Comparison of ENCODE assay signal across 1 cellular context in genomic region chr1:216883518-216883917, GRCh38.
TF ChIP-seq lines count a peak whose summit lies in the region.

No MANE protein-coding gene starts in this region.

TF ChIP-seq in WTC11, 78 proteins besides CTCF, POLR2A, EP300 and RAD21 (continued from another document):
- TF ChIP-seq FOXP4 (CRISPR knock-in tag; IDR thresholded peaks at IDR 0.05) (no peak), FOXK1 (CRISPR knock-in tag; IDR thresholded peaks at IDR 0.05) (no peak), GRHL2 (CRISPR knock-in tag; IDR thresholded peaks at IDR 0.05; ENCODE audit: insufficient replicate concordance, severe bottlenecking) (no peak), NFYB (CRISPR knock-in tag; conservative IDR thresholded peaks at IDR 0.05; ENCODE audit: low read depth) (no peak)
- TF ChIP-seq, protein P1, sequence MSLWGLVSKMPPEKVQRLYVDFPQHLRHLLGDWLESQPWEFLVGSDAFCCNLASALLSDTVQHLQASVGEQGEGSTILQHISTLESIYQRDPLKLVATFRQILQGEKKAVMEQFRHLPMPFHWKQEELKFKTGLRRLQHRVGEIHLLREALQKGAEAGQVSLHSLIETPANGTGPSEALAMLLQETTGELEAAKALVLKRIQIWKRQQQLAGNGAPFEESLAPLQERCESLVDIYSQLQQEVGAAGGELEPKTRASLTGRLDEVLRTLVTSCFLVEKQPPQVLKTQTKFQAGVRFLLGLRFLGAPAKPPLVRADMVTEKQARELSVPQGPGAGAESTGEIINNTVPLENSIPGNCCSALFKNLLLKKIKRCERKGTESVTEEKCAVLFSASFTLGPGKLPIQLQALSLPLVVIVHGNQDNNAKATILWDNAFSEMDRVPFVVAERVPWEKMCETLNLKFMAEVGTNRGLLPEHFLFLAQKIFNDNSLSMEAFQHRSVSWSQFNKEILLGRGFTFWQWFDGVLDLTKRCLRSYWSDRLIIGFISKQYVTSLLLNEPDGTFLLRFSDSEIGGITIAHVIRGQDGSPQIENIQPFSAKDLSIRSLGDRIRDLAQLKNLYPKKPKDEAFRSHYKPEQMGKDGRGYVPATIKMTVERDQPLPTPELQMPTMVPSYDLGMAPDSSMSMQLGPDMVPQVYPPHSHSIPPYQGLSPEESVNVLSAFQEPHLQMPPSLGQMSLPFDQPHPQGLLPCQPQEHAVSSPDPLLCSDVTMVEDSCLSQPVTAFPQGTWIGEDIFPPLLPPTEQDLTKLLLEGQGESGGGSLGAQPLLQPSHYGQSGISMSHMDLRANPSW (CRISPR knock-in tag; conservative IDR thresholded peaks at IDR 0.05; ENCODE audit: low read depth): no peak
- TF ChIP-seq, protein P2, sequence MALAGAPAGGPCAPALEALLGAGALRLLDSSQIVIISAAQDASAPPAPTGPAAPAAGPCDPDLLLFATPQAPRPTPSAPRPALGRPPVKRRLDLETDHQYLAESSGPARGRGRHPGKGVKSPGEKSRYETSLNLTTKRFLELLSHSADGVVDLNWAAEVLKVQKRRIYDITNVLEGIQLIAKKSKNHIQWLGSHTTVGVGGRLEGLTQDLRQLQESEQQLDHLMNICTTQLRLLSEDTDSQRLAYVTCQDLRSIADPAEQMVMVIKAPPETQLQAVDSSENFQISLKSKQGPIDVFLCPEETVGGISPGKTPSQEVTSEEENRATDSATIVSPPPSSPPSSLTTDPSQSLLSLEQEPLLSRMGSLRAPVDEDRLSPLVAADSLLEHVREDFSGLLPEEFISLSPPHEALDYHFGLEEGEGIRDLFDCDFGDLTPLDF (CRISPR knock-in tag; IDR thresholded peaks at IDR 0.05): no peak
- TF ChIP-seq, protein P3, sequence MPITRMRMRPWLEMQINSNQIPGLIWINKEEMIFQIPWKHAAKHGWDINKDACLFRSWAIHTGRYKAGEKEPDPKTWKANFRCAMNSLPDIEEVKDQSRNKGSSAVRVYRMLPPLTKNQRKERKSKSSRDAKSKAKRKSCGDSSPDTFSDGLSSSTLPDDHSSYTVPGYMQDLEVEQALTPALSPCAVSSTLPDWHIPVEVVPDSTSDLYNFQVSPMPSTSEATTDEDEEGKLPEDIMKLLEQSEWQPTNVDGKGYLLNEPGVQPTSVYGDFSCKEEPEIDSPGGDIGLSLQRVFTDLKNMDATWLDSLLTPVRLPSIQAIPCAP (CRISPR knock-in tag; IDR thresholded peaks at IDR 0.05): no peak
TF ChIP-seq in WTC11: peak in this region for 0.
